8 cellular contexts compared by ENCODE assay signal in the genomic region with DNA sequence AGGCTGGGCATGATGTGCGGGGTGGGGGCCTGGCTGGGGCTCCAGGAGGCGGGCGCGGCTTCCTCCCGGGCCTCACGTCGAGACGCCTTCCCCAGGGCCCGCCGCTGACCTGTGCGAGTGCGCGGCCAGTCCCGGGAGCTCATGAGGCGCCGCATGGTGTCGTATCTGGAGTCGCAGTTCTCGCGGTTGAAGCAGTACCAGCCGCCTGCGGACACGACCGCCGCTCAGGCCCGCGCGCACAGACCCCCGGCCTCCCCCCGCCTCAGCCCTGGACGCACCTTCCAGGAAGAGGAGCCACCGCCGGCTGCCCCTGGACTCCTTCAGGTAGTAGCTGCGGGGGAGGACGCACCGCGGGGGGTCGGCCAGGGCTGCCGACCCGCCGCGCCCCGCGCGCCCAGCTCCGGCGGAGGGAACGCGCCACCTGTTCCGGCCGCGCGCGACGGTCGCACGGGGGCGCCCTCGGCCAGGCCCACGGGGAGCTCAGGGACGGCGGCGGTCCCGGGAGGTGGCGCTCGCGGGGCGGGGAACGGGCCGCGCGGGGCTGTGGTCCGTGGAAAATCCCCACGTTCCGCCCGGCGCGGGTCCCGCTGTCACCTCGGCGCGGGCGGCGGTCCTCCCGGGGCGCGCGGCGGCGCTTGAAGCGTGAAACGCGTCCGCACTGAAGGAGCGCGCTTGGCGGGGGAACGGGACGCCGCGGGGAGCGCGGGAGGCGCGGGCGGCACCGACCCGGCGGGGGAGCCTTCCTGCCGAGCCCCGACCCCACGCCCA. TPM values are rescaled to one million over a fixed set of nuclear protein-coding genes. Genes with fewer than 3 reads are reported as not detected.
DNase-seq lines count a peak whose midpoint lies in the region; ATAC-seq and TF ChIP-seq lines count a peak whose summit lies in the region.

No MANE protein-coding gene starts in this region.

- no peak overlapping the region for H3K27ac ChIP-seq in CD4-positive, alpha-beta T cell (ENCODE audit: low read depth, low read length)
- H3K27ac ChIP-seq in ovary (no peak overlapping the region), tibial nerve (no peak overlapping the region)

- peak; percentile 65 for TF ChIP-seq CTCF in CD4-positive, alpha-beta T cell (IDR thresholded peaks at IDR 0.05)
- TF ChIP-seq CTCF in ovary (IDR thresholded peaks at IDR 0.05) (peak in 2 of 3 donors; percentile 95 to 96), tibial nerve (IDR thresholded peaks at IDR 0.05) (peak; percentile 81 to 100 (median 95))

- POLR2A ChIA-PET in CD4-positive, alpha-beta T cell (lab: Charles Lee): interaction anchor here (0.7 to 2.8 kb wide), 11 partner anchors 9 to 167 kb away, joined by 3 to 51 read pairs (median 5); a partner anchor contains a TSS

- intact Hi-C loops in CD4-positive, alpha-beta T cell (cut with DNase I, micrococcal nuclease): loop anchor here (1.0 to 10.0 kb wide), 4 partner anchors 17 to 195 kb away; a partner anchor contains a TSS
- intact Hi-C loops in ovary (cut with DNase I): loop anchor here (2.0 to 10.0 kb wide), 5 partner anchors 43 to 195 kb away; no protein-coding TSS in a partner anchor

- ATAC-seq in CD4-positive, alpha-beta T cell (ENCODE audit: poor library complexity): peak; percentile 97
- ATAC-seq in HG02852 (IDR thresholded peaks at IDR 0.05; ENCODE audit: unreplicated experiment): no peak

- TF ChIP-seq EP300 in ovary (IDR thresholded peaks at IDR 0.05): no peak
- no peak for TF ChIP-seq EP300 in tibial nerve (IDR thresholded peaks at IDR 0.05)

- H3K36me3 Mint-ChIP-seq in CD4-positive, alpha-beta T cell (ENCODE audit: low read depth): no peaks in the 10 kb centered on the region

- H3K36me3 ChIP-seq in ovary (no peaks in the 10 kb centered on the region), tibial nerve (no peaks in the 10 kb centered on the region)

- peak overlapping the region; percentile 9 for H3K4me3 ChIP-seq in ovary
- peak overlapping the region in 3 of 4 donors; percentile 22 to 54 (median 36) for H3K4me3 ChIP-seq in tibial nerve

- no peaks in the 10 kb centered on the region for H3K4me1 Mint-ChIP-seq in CD4-positive, alpha-beta T cell (ENCODE audit: low read depth)

- peaks cover 14% of the 10 kb centered on the region for H3K27me3 Mint-ChIP-seq in CD4-positive, alpha-beta T cell

- H3K4me3 Mint-ChIP-seq in CD4-positive, alpha-beta T cell: peak overlapping the region; percentile 34

- H3K9me3 Mint-ChIP-seq in CD4-positive, alpha-beta T cell: no peaks in the 10 kb centered on the region

- DNase-seq in CD4-positive, alpha-beta T cell: peak; percentile 67 to 88 (median 80)
- DNase-seq in GOT3 (lab: John Stamatoyannopoulos, UW): peak; percentile 28
- peak; percentile 72 for DNase-seq in OCI-M1 (lab: John Stamatoyannopoulos, UW)
- DNase-seq in activated T-helper 1 cell treated with anti-CD3 and anti-CD28 coated beads, Interleukin-2, amount 50 U/mL, for 16 hours (ENCODE audit: low read depth in 1 of 2, low spot score in 1 of 2): peak; percentile 61 to 75
- peak; percentile 18 for DNase-seq in foreskin melanocyte
- peak; percentile 47 to 80 (median 73) for DNase-seq in ovary
- DNase-seq in tibial nerve (ENCODE audit: low spot score in 2 of 2): peak; percentile 50 to 52

- H3K27me3 ChIP-seq in CD4-positive, alpha-beta T cell (ENCODE audit: control insufficient read depth, insufficient read depth, low read length): peaks cover 31% of the 10 kb centered on the region
- peaks cover 5% of the 10 kb centered on the region for H3K27me3 ChIP-seq in ovary
- H3K27me3 ChIP-seq in tibial nerve: peaks cover 4 to 84% of the 10 kb centered on the region in 2 donors

- no peaks in the 10 kb centered on the region for H3K4me1 ChIP-seq in ovary (ENCODE audit: insufficient read depth)
- H3K4me1 ChIP-seq in tibial nerve: peaks cover 0 to 29% (median 10%) of the 10 kb centered on the region in 4 donors

- peak; percentile 21 for TF ChIP-seq POLR2A in ovary (IDR thresholded peaks at IDR 0.05)
- no peak for TF ChIP-seq POLR2A in tibial nerve (IDR thresholded peaks at IDR 0.05)

- no peak overlapping the region for H3K27ac Mint-ChIP-seq in CD4-positive, alpha-beta T cell

- no peaks in the 10 kb centered on the region for H3K9me3 ChIP-seq in CD4-positive, alpha-beta T cell (ENCODE audit: control insufficient read depth, low read length)
- no peaks in the 10 kb centered on the region for H3K9me3 ChIP-seq in ovary
- no peaks in the 10 kb centered on the region for H3K9me3 ChIP-seq in tibial nerve

- 0 to 1% (median 1%) methylated on average over 35 to 111 of the region's 112 CpGs for WGBS in ovary, 3 donors
- 1 to 7% methylated on average over 8 to 72 of the region's 112 CpGs for whole genome bisulfite sequencing in tibial nerve, 2 donors

- CTCF ChIA-PET in CD4-positive, alpha-beta T cell (lab: Charles Lee): interaction anchor here (0.6 to 2.3 kb wide), 43 partner anchors 9 to 803 kb away, joined by 3 to 174 read pairs (median 4); a partner anchor contains a TSS

RNA-seq across cellular contexts. Expression of a gene that starts 1.4 kb away (rescaled TPM):
- not detected for total RNA-seq in CD4-positive, alpha-beta T cell
- total RNA-seq in ovary: under 1 TPM in 3 of 7 donors, not detected in 4; 0.20 to 0.36 (median 0.24) TPM
- under 1 TPM in 1 of 2 donors, not detected in 1; 0.05 TPM for polyA plus RNA-seq in ovary
- total RNA-seq in tibial nerve: not detected

RNA-seq across cellular contexts. Expression of a gene that starts 12.5 kb away (rescaled TPM):
- not detected for total RNA-seq in CD4-positive, alpha-beta T cell
- total RNA-seq in ovary: not detected
- not detected for polyA plus RNA-seq in ovary
- not detected for total RNA-seq in tibial nerve

RNA-seq across cellular contexts. Expression of a gene that starts 17.9 kb away (rescaled TPM):
- 10 to 100 TPM; 19.1 to 22.7 TPM for total RNA-seq in CD4-positive, alpha-beta T cell
- total RNA-seq in ovary (10 to 100 TPM; 18.0 to 39.9 (median 25.8) TPM), tibial nerve (10 to 100 TPM; 32.9 to 82.8 (median 55.6) TPM)
- polyA plus RNA-seq in ovary: 10 to 100 TPM in 1 of 2 donors, 1 to 10 TPM in 1; 1.6 to 24.3 TPM

RNA-seq across cellular contexts. Expression of a gene that starts 22.4 kb away (rescaled TPM):
- 1 to 10 TPM in 1 of 2 experiments, under 1 TPM in 1; 0.38 to 1.0 TPM for total RNA-seq in CD4-positive, alpha-beta T cell
- total RNA-seq in ovary (100 to 1,000 TPM in 1 of 7 donors, 10 to 100 TPM in 2, 1 to 10 TPM in 4; 1.5 to 119 (median 9.4) TPM), tibial nerve (1 to 10 TPM; 6.3 to 9.9 (median 6.9) TPM)
- polyA plus RNA-seq in ovary: 1 to 10 TPM; 6.1 to 8.1 TPM

RNA-seq across cellular contexts. Expression of a gene that starts 32.0 kb away (rescaled TPM):
- total RNA-seq in CD4-positive, alpha-beta T cell: 10 to 100 TPM; 10.8 to 13.3 TPM
- 10 to 100 TPM; 10.6 to 21.1 (median 16.3) TPM for total RNA-seq in ovary
- polyA plus RNA-seq in ovary: 10 to 100 TPM in 1 of 2 donors, 1 to 10 TPM in 1; 9.5 to 11.8 TPM
- total RNA-seq in tibial nerve: 10 to 100 TPM; 17.9 to 25.5 (median 22.5) TPM

Comparison
In these comparisons a context has a peak if more than half of its experiments do, and no peak if none do; other contexts are left out.
1. DNase-seq: peak in every context shown above with its lines; median percentile 80 in CD4-positive, alpha-beta T cell; 73 in ovary; 72 in OCI-M1; 68 in activated T-helper 1 cell treated with anti-CD3 and anti-CD28 coated beads, Interleukin-2, amount 50 U/mL, for 16 hours; 51 in tibial nerve; 28 in GOT3; 18 in foreskin melanocyte.